Comparison of ENCODE assay signal across 2 cellular contexts in the genomic region with DNA sequence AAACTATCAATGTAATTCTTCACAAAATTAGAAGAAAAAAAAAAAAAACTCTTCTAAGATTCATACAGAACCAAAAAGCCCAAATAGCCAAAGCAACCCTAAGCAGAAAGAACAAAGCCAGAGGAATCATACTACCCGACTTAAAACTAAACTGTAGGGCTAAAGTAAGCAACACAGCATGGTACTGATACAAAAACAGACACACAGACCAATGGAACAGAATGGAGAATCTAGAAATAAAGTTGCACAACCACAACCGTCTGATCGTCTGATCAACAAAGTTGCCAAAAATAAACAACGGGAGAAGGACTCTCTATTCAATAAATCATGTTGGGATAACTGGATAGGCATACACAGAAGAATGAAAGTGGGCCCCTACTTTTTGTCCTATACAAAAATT.
TF ChIP-seq lines count a peak whose summit lies in the region.

No MANE protein-coding gene starts in this region.

TF ChIP-seq in GM23338, 12 proteins besides CTCF, POLR2A, EP300 and RAD21:
- TF ChIP-seq, protein P1, sequence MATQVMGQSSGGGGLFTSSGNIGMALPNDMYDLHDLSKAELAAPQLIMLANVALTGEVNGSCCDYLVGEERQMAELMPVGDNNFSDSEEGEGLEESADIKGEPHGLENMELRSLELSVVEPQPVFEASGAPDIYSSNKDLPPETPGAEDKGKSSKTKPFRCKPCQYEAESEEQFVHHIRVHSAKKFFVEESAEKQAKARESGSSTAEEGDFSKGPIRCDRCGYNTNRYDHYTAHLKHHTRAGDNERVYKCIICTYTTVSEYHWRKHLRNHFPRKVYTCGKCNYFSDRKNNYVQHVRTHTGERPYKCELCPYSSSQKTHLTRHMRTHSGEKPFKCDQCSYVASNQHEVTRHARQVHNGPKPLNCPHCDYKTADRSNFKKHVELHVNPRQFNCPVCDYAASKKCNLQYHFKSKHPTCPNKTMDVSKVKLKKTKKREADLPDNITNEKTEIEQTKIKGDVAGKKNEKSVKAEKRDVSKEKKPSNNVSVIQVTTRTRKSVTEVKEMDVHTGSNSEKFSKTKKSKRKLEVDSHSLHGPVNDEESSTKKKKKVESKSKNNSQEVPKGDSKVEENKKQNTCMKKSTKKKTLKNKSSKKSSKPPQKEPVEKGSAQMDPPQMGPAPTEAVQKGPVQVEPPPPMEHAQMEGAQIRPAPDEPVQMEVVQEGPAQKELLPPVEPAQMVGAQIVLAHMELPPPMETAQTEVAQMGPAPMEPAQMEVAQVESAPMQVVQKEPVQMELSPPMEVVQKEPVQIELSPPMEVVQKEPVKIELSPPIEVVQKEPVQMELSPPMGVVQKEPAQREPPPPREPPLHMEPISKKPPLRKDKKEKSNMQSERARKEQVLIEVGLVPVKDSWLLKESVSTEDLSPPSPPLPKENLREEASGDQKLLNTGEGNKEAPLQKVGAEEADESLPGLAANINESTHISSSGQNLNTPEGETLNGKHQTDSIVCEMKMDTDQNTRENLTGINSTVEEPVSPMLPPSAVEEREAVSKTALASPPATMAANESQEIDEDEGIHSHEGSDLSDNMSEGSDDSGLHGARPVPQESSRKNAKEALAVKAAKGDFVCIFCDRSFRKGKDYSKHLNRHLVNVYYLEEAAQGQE (IDR thresholded peaks at IDR 0.05; ENCODE audit: unreplicated experiment) = no peak
- no peak for TF ChIP-seq POLR2AphosphoS5 (IDR thresholded peaks at IDR 0.05; ENCODE audit: low read depth)
- TF ChIP-seq STAT1 (IDR thresholded peaks at IDR 0.05; ENCODE audit: unreplicated experiment) = no peak

TF ChIP-seq in endothelial cell of umbilical vein, 7 proteins besides CTCF, POLR2A, EP300 and RAD21:
- peak; percentile 56 for TF ChIP-seq POLR2AphosphoS5 (IDR thresholded peaks at IDR 0.05; ENCODE audit: insufficient read depth, low read depth, low read length)
- TF ChIP-seq, protein P2, sequence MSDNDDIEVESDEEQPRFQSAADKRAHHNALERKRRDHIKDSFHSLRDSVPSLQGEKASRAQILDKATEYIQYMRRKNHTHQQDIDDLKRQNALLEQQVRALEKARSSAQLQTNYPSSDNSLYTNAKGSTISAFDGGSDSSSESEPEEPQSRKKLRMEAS (IDR thresholded peaks at IDR 0.05; ENCODE audit: insufficient read depth, insufficient read length) = no peak
TF ChIP-seq in endothelial cell of umbilical vein: peak in this region for 1.
